ENCODE assay signal across 24 cellular contexts in genomic region chr20:61844621-61845020, GRCh38.
"Had no signal": no experiment of that assay in that cellular context is flagged by ENCODE, and none has a peak within 500 bp of the region (broad histone marks: within the 10 kb centered on the region; RNA-seq: fewer than 3 reads in every experiment).

No MANE protein-coding gene starts in this region.

- FAIRE-seq: frontal cortex, urothelium cell line had no signal

- H3K4me3 Mint-ChIP-seq: effector memory CD8-positive, alpha-beta T cell; immature natural killer cell; naive thymus-derived CD8-positive, alpha-beta T cell; nephron progenitor cell; stimulated activated naive B cell treated with anti-CD40 and anti-IgM and Interleukin-4, amounts not matched to agents 10 μg/mL and 1 μg/mL and 100 μg/mL, for 72 hours; stimulated activated naive CD8-positive, alpha-beta T cell treated with anti-CD3 and anti-CD28 coated beads, Interleukin-15, Interleukin-2, amounts not matched to agents 100 ng/mL and 50 ng/mL, for 24 hours had no signal

- H3K9me3 ChIP-seq: neutrophil, prostate gland, right atrium auricular region, sigmoid colon, thoracic aorta, upper lobe of left lung had no signal

- H3K36me3 ChIP-seq: neutrophil, prostate gland, right atrium auricular region, sigmoid colon, thoracic aorta, tibial nerve, upper lobe of left lung had no signal

- H2AFZ ChIP-seq: parathyroid adenoma had no signal

- ATAC-seq: effector memory CD8-positive, alpha-beta T cell; left lobe of liver; naive thymus-derived CD8-positive, alpha-beta T cell; stimulated activated naive B cell treated with anti-CD40 and anti-IgM and Interleukin-4, amounts not matched to agents 10 μg/mL and 1 μg/mL and 100 μg/mL, for 72 hours had no signal

- H3K4me1 Mint-ChIP-seq: immature natural killer cell; naive thymus-derived CD8-positive, alpha-beta T cell; stimulated activated naive B cell treated with anti-CD40 and anti-IgM and Interleukin-4, amounts not matched to agents 10 μg/mL and 1 μg/mL and 100 μg/mL, for 72 hours had no signal

- H3K4me1 ChIP-seq: parathyroid adenoma, prostate gland, right atrium auricular region, sigmoid colon, tibial nerve, upper lobe of left lung had no signal

- DNase-seq: cortex of kidney; effector memory CD8-positive, alpha-beta T cell; hypothalamus; immature natural killer cell; islet precursor cell; mammary epithelial cell; mesendoderm; midbrain; naive thymus-derived CD8-positive, alpha-beta T cell; sigmoid colon; stimulated activated CD4-positive, alpha-beta T cell treated with anti-CD3 and anti-CD28 coated beads, Interleukin-2, amount 100 ng/mL, for 48 hours; stimulated activated naive B cell treated with anti-CD40 and anti-IgM and Interleukin-4, amounts not matched to agents 10 μg/mL and 1 μg/mL and 100 μg/mL, for 72 hours; upper lobe of left lung had no signal

- H3K36me3 Mint-ChIP-seq: immature natural killer cell; naive thymus-derived CD8-positive, alpha-beta T cell; stimulated activated naive B cell treated with anti-CD40 and anti-IgM and Interleukin-4, amounts not matched to agents 10 μg/mL and 1 μg/mL and 100 μg/mL, for 72 hours had no signal

- H3K27ac Mint-ChIP-seq: effector memory CD8-positive, alpha-beta T cell; immature natural killer cell; naive thymus-derived CD8-positive, alpha-beta T cell; nephron progenitor cell; stimulated activated naive B cell treated with anti-CD40 and anti-IgM and Interleukin-4, amounts not matched to agents 10 μg/mL and 1 μg/mL and 100 μg/mL, for 72 hours; stimulated activated naive CD8-positive, alpha-beta T cell treated with anti-CD3 and anti-CD28 coated beads, Interleukin-15, Interleukin-2, amounts not matched to agents 100 ng/mL and 50 ng/mL, for 24 hours had no signal

- H3K9me3 Mint-ChIP-seq: stimulated activated naive CD8-positive, alpha-beta T cell treated with anti-CD3 and anti-CD28 coated beads, Interleukin-15, Interleukin-2, amounts not matched to agents 100 ng/mL and 50 ng/mL, for 24 hours had no signal

- H3K27me3 ChIP-seq: neutrophil, right atrium auricular region, tibial nerve, upper lobe of left lung had no signal

- H3K4me3 ChIP-seq: prostate gland, right atrium auricular region, sigmoid colon, thoracic aorta, tibial nerve, upper lobe of left lung had no signal

- H3K9ac ChIP-seq: parathyroid adenoma had no signal

- H3K27me3 Mint-ChIP-seq: stimulated activated naive B cell treated with anti-CD40 and anti-IgM and Interleukin-4, amounts not matched to agents 10 μg/mL and 1 μg/mL and 100 μg/mL, for 72 hours; stimulated activated naive CD8-positive, alpha-beta T cell treated with anti-CD3 and anti-CD28 coated beads, Interleukin-15, Interleukin-2, amounts not matched to agents 100 ng/mL and 50 ng/mL, for 24 hours had no signal

- H3K27ac ChIP-seq: neutrophil, parathyroid adenoma, prostate gland, right atrium auricular region, sigmoid colon, thoracic aorta, tibial nerve, upper lobe of left lung had no signal

- H3K79me2 ChIP-seq: parathyroid adenoma had no signal
